ENCODE assay signal across 11 cellular contexts in genomic region chrX:130176354-130176776, GRCh38. TPM values are rescaled to one million over a fixed set of nuclear protein-coding genes. Genes with fewer than 3 reads are reported as not detected.
A peak's percentile ranks its signal among the peaks of the same experiment; 100 is the strongest.
DNase-seq lines count a peak whose midpoint lies in the region; ATAC-seq, FAIRE-seq and TF ChIP-seq lines count a peak whose summit lies in the region.
"Had no signal": no experiment of that assay in that cellular context is flagged by ENCODE, and none has a peak within 500 bp of the region (broad histone marks: within the 10 kb centered on the region; RNA-seq: fewer than 3 reads in every experiment).

No MANE protein-coding gene starts in this region.

- H3K36me3 Mint-ChIP-seq in central memory CD8-positive, alpha-beta T cell (ENCODE audit: insufficient read depth) = peaks cover 8% of the 10 kb centered on the region
- no peaks in the 10 kb centered on the region for H3K36me3 Mint-ChIP-seq in HFFc6 (ENCODE audit: low read depth)

- H3K4me1 Mint-ChIP-seq in central memory CD8-positive, alpha-beta T cell = peaks cover 49% of the 10 kb centered on the region
- peaks cover 30% of the 10 kb centered on the region for H3K4me1 Mint-ChIP-seq in HFFc6 (ENCODE audit: low read depth)

- no peak for FAIRE-seq in kidney (lab: Jason Lieb, UNC)

- H3K4me1 ChIP-seq in kidney (ENCODE audit: control insufficient read depth in 1 of 2, insufficient read depth in 1 of 2, low read depth in 1 of 2, low read length in 2 of 2) = peaks cover 0 to 2% of the 10 kb centered on the region in 2 donors

- H3K27me3 Mint-ChIP-seq in central memory CD8-positive, alpha-beta T cell = no peaks in the 10 kb centered on the region
- no peaks in the 10 kb centered on the region for H3K27me3 Mint-ChIP-seq in HFFc6 (ENCODE audit: insufficient read depth)

- no peaks in the 10 kb centered on the region for H3K9me3 Mint-ChIP-seq in central memory CD8-positive, alpha-beta T cell
- H3K9me3 Mint-ChIP-seq in HFFc6 = no peaks in the 10 kb centered on the region

- no peak for DNase-seq in central memory CD8-positive, alpha-beta T cell (ENCODE audit: low spot score in 2 of 2)
- no peak for DNase-seq in NCI-H146 treated with DMSO at 0.1 percent for 48 hours (lab: John Stamatoyannopoulos, UW; ENCODE audit: unreplicated experiment)
- no peak for DNase-seq in HFFc6
- no peak for DNase-seq in kidney
- DNase-seq in H7 = no peak
- DNase-seq: activated CD4-positive, alpha-beta T cell treated with anti-CD3 and anti-CD28 coated beads for 48 hours; foreskin melanocyte had no signal

- peak; percentile 79 for ATAC-seq in GM18499 (IDR thresholded peaks at IDR 0.05; ENCODE audit: insufficient read depth, unreplicated experiment)
- ATAC-seq in GM21367 (IDR thresholded peaks at IDR 0.05; ENCODE audit: unreplicated experiment) = peak; percentile 79
- ATAC-seq in HG03439 (IDR thresholded peaks at IDR 0.05; ENCODE audit: unreplicated experiment) = peak; percentile 70
- no peak for ATAC-seq in central memory CD8-positive, alpha-beta T cell (replicated peaks; ENCODE audit: extremely low read depth, poor library complexity, severe bottlenecking)
- ATAC-seq: HCT116 had no signal

- no peak overlapping the region for H3K9ac ChIP-seq in kidney (ENCODE audit: low read length in 2 of 2)

- peaks cover 25% of the 10 kb centered on the region for H3K27me3 ChIP-seq in H7 (ENCODE audit: control insufficient read depth, insufficient read depth, low read length)

- H3K36me3 ChIP-seq in kidney (ENCODE audit: control insufficient read depth in 1 of 2, insufficient read depth in 2 of 2, low read length in 2 of 2) (no peaks in the 10 kb centered on the region), H7 (replicated peaks; ENCODE audit: control insufficient read depth, insufficient read depth, low read length) (no peaks in the 10 kb centered on the region)

- no peak overlapping the region for H3K4me3 ChIP-seq in kidney (ENCODE audit: low read length in 2 of 2)
- H3K4me3 ChIP-seq in H7 (ENCODE audit: insufficient read depth, low read depth, low read length) = no peak overlapping the region

- H3K9me3 ChIP-seq in kidney (ENCODE audit: control insufficient read depth in 1 of 2, low read length in 2 of 2) = no peaks in the 10 kb centered on the region

- H3K27ac ChIP-seq in kidney (ENCODE audit: low read depth in 2 of 2, low read length in 2 of 2) = no peak overlapping the region

- TF ChIP-seq CTCF in HFFc6 (IDR thresholded peaks at IDR 0.05) (no peak), kidney (IDR thresholded peaks at IDR 0.05; ENCODE audit: borderline replicate concordance, extremely low read depth, insufficient read depth) (no peak)

- H3K4me3 Mint-ChIP-seq in central memory CD8-positive, alpha-beta T cell = peak overlapping the region; percentile 8
- no peak overlapping the region for H3K4me3 Mint-ChIP-seq in HFFc6

- intact Hi-C loops in kidney (cut with DNase I) = no loop called here

- peak overlapping the region; percentile 75 for H3K27ac Mint-ChIP-seq in central memory CD8-positive, alpha-beta T cell (ENCODE audit: low read depth)
- H3K27ac Mint-ChIP-seq in HFFc6 = no peak overlapping the region

RNA-seq across cellular contexts. Expression of gene RAB33A, which starts 4.6 kb away (rescaled TPM):
- total RNA-seq in HFFc6 (2021; fragmentation: NEBNext Ultra II Directional; extraction: Animal tissue kit (Norgen Biotek cat#: 25700)) = under 1 TPM; 0.17 to 0.66 (median 0.44) TPM
- total RNA-seq in kidney = 2.9 TPM
- not detected for polyA plus RNA-seq in kidney (ENCODE audit: insufficient read depth, low read depth, low replicate concordance)
- 0.81 TPM in 1 of 2 replicates, not detected in the other for total RNA-seq in H7 (2014; rRNA removed; shearing (Covaris generic))

RNA-seq across cellular contexts. Expression of gene AIFM1, which starts 10.7 kb away (rescaled TPM):
- total RNA-seq in HFFc6 (2021; fragmentation: NEBNext Ultra II Directional; extraction: Animal tissue kit (Norgen Biotek cat#: 25700)) = 10 to 100 TPM; 31.9 to 39.5 (median 33.8) TPM
- total RNA-seq in kidney = 55.0 TPM
- polyA plus RNA-seq in kidney (ENCODE audit: insufficient read depth, low read depth, low replicate concordance) = 255 TPM
- total RNA-seq in H7 (2014; rRNA removed; shearing (Covaris generic)) = 59.4 and 65.7 TPM in 2 replicates
